ENCODE assay signal across 35 cellular contexts in genomic region chr9:125276771-125277170, GRCh38.
"Had no signal": no experiment of that assay in that cellular context is flagged by ENCODE, and none has a peak within 500 bp of the region (broad histone marks: within the 10 kb centered on the region; RNA-seq: fewer than 3 reads in every experiment).

No MANE protein-coding gene starts in this region.

- DNase-seq: activated B cell treated with CpG ODN at 0.5 μM for 24 hours; activated CD4-positive, alpha-beta memory T cell treated with anti-CD3 and anti-CD28 coated beads for 36 hours; activated CD4-positive, alpha-beta T cell treated with anti-CD3 and anti-CD28 coated beads for 4 hours; activated CD4-positive, alpha-beta T cell treated with anti-CD3 and anti-CD28 coated beads, Interleukin-2, amount 10 ng/mL, durations not matched to agents 24 days and 14 days; activated CD4-positive, alpha-beta T cell treated with anti-CD3 and anti-CD28 coated beads, Interleukin-2, amount 50 U/mL, for 1 hour; activated CD4-positive, alpha-beta T cell treated with anti-CD3 and anti-CD28 coated beads, Interleukin-2, amount 50 U/mL, for 4 hours; activated CD4-positive, CD25-positive, alpha-beta regulatory T cell treated with anti-CD3 and anti-CD28 coated beads, Interleukin-2, amount 50 U/mL, for 72 hours; activated CD8-positive, alpha-beta memory T cell treated with anti-CD3 and anti-CD28 coated beads, Interleukin-2, amount 50 U/mL, for 4 hours; activated CD8-positive, alpha-beta T cell treated with anti-CD3 and anti-CD28 coated beads for 36 hours; activated effector memory CD4-positive, alpha-beta T cell treated with anti-CD3 and anti-CD28 coated beads, Interleukin-2, amount 50 U/mL, for 16 hours; activated gamma-delta T cell treated with Interleukin-2 at 50 U/mL for 16 hours; activated naive CD4-positive, alpha-beta T cell; activated naive CD4-positive, alpha-beta T cell treated with anti-CD3 and anti-CD28 coated beads for 36 hours; activated naive CD4-positive, alpha-beta T cell treated with anti-CD3 and anti-CD28 coated beads, Interleukin-2, amount 50 U/mL, for 16 hours; activated naive CD8-positive, alpha-beta T cell treated with anti-CD3 and anti-CD28 coated beads for 36 hours; activated T-cell treated with anti-CD3 and anti-CD28 coated beads for 4 hours; activated T-cell treated with anti-CD3 and anti-CD28 coated beads, Interleukin-2, amount 50 U/mL, for 1 hour; activated T-cell treated with anti-CD3 and anti-CD28 coated beads, Interleukin-2, amount 50 U/mL, for 4 hours; activated T-cell treated with anti-CD3 and anti-CD28 coated beads, Interleukin-2, amount 50 U/mL, for 72 hours; adrenal gland; amniotic stem cell; aorta; body of pancreas; brain microvascular endothelial cell; caudate nucleus; cerebellar nuclear complex; T-helper 1 cell; T-helper 2 cell; T-helper 9 cell had no signal

- ATAC-seq: activated CD8-positive, alpha-beta T cell treated with anti-CD3 and anti-CD28 coated beads for 36 hours; activated naive CD4-positive, alpha-beta T cell treated with anti-CD3 and anti-CD28 coated beads, Interleukin-2, amount 50 U/mL, for 72 hours; activated T-cell treated with anti-CD3 and anti-CD28 coated beads, Interleukin-2, amount 50 U/mL, for 4 hours; activated T-cell treated with anti-CD3 and anti-CD28 coated beads, Interleukin-2, amount 50 U/mL, for 72 hours; activated T-helper 17 cell treated with anti-CD3 and anti-CD28 coated beads, Interleukin-2, amount 50 U/mL, for 72 hours; body of pancreas had no signal

- H3K27me3 ChIP-seq: adrenal gland, body of pancreas, brain microvascular endothelial cell, breast epithelium had no signal

- H3K27ac ChIP-seq: adrenal gland, body of pancreas, brain microvascular endothelial cell, breast epithelium, VCaP had no signal

- H3K36me3 ChIP-seq: adrenal gland, breast epithelium had no signal

- H3K9me3 ChIP-seq: adrenal gland, body of pancreas, breast epithelium had no signal

- H3K4me3 ChIP-seq: adrenal gland, body of pancreas, breast epithelium had no signal

- FAIRE-seq: astrocyte, TTC549 had no signal

- H3K4me1 ChIP-seq: breast epithelium had no signal
